In genomic region chr2:174120346-174120745, GRCh38 we compare ENCODE assay signal across 10 cellular contexts.
A peak's percentile ranks its signal among the peaks of the same experiment; 100 is the strongest.
DNase-seq lines count a peak whose midpoint lies in the region; ATAC-seq and TF ChIP-seq lines count a peak whose summit lies in the region.
"Had no signal": no experiment of that assay in that cellular context is flagged by ENCODE, and none has a peak within 500 bp of the region (broad histone marks: within the 10 kb centered on the region; RNA-seq: fewer than 3 reads in every experiment).

No MANE protein-coding gene starts in this region.

- no peaks in the 10 kb centered on the region for H3K9me3 Mint-ChIP-seq in activated T-helper 2 cell treated with anti-CD3 and anti-CD28 coated beads, Interferon-gamma antibody, Interleukin-2, Interleukin-4, amounts not matched to agents 10 μg/mL and 5 μg/mL and 100 μg/mL, durations not matched to agents 14 hours and 24 hours and 36 hours

- H3K4me3 ChIP-seq in epithelial cell of esophagus (ENCODE audit: low read length), result no peak overlapping the region
- H3K4me3 ChIP-seq in transverse colon, result no peak overlapping the region
- H3K4me3 ChIP-seq: right atrium auricular region had no signal

- H3K4me1 Mint-ChIP-seq in activated T-helper 2 cell treated with anti-CD3 and anti-CD28 coated beads, Interferon-gamma antibody, Interleukin-2, Interleukin-4, amounts not matched to agents 10 μg/mL and 5 μg/mL and 100 μg/mL, durations not matched to agents 14 hours and 24 hours and 36 hours (ENCODE audit: low read depth), result peaks cover 13% of the 10 kb centered on the region

- no peak for TF ChIP-seq EP300 in transverse colon (IDR thresholded peaks at IDR 0.05; ENCODE audit: low read depth)

- TF ChIP-seq CTCF in epithelial cell of esophagus (IDR thresholded peaks at IDR 0.05; ENCODE audit: insufficient read depth, low read depth, low read length, missing control alignments) (no peak), transverse colon (IDR thresholded peaks at IDR 0.05) (no peak)

- H3K4me3 Mint-ChIP-seq in activated T-helper 2 cell treated with anti-CD3 and anti-CD28 coated beads, Interferon-gamma antibody, Interleukin-2, Interleukin-4, amounts not matched to agents 10 μg/mL and 5 μg/mL and 100 μg/mL, durations not matched to agents 14 hours and 24 hours and 36 hours (ENCODE audit: low read depth), result no peak overlapping the region
- H3K4me3 Mint-ChIP-seq: B cell had no signal

- H3K27ac ChIP-seq in transverse colon, result no peak overlapping the region
- H3K27ac ChIP-seq: right atrium auricular region had no signal

- in situ Hi-C loops in transverse colon (cut with MboI; ENCODE audit: low pct_ligation_motif_present in 1 of 4, low pct_unique_long_range_greater_than_20kb in 1 of 4, low sequenced_read_pairs in 3 of 4), result no loop called here

- no peaks in the 10 kb centered on the region for H3K27me3 Mint-ChIP-seq in activated T-helper 2 cell treated with anti-CD3 and anti-CD28 coated beads, Interferon-gamma antibody, Interleukin-2, Interleukin-4, amounts not matched to agents 10 μg/mL and 5 μg/mL and 100 μg/mL, durations not matched to agents 14 hours and 24 hours and 36 hours (ENCODE audit: low read depth)
- H3K27me3 Mint-ChIP-seq: B cell had no signal

- no peaks in the 10 kb centered on the region for H3K36me3 ChIP-seq in transverse colon
- H3K36me3 ChIP-seq: right atrium auricular region had no signal

- DNase-seq in activated CD4-positive, alpha-beta T cell treated with anti-CD3 and anti-CD28 coated beads for 48 hours, result peak; percentile 68
- no peak for DNase-seq in activated CD4-positive, alpha-beta T cell treated with anti-CD3 and anti-CD28 coated beads, Interleukin-2, amount 50 U/mL, for 4 hours
- DNase-seq in NCI-H69 (lab: John Stamatoyannopoulos, UW) (peak; percentile 77), epithelial cell of esophagus (ENCODE audit: low read depth) (peak; percentile 76), transverse colon (no peak)
- peak; percentile 16 to 28 for DNase-seq in stimulated activated CD4-positive, alpha-beta T cell treated with anti-CD3 and anti-CD28 coated beads, Interleukin-4, amount 100 ng/mL, for 48 hours (ENCODE audit: low read depth in 2 of 2)
- no peak for DNase-seq in activated T-helper 2 cell treated with anti-CD3 and anti-CD28 coated beads, Interferon-gamma antibody, Interleukin-2, Interleukin-4, amounts not matched to agents 10 μg/mL and 5 μg/mL and 100 μg/mL, durations not matched to agents 14 hours and 24 hours and 36 hours (ENCODE audit: low spot score)

- no peak overlapping the region for H3K27ac Mint-ChIP-seq in activated T-helper 2 cell treated with anti-CD3 and anti-CD28 coated beads, Interferon-gamma antibody, Interleukin-2, Interleukin-4, amounts not matched to agents 10 μg/mL and 5 μg/mL and 100 μg/mL, durations not matched to agents 14 hours and 24 hours and 36 hours
- H3K27ac Mint-ChIP-seq: B cell had no signal

- no peaks in the 10 kb centered on the region for H3K4me1 ChIP-seq in transverse colon
- H3K4me1 ChIP-seq: right atrium auricular region had no signal

- ATAC-seq in GM21717 (IDR thresholded peaks at IDR 0.05; ENCODE audit: unreplicated experiment), result no peak

- intact Hi-C loops in transverse colon (cut with DNase I; ENCODE audit: low total_unique reads), result no loop called here
- intact Hi-C loops in activated T-helper 2 cell treated with anti-CD3 and anti-CD28 coated beads, Interferon-gamma antibody, Interleukin-2, Interleukin-4, amounts not matched to agents 10 μg/mL and 5 μg/mL and 100 μg/mL, durations not matched to agents 14 hours and 24 hours and 36 hours (cut with micrococcal nuclease), result no loop called here

- no peaks in the 10 kb centered on the region for H3K27me3 ChIP-seq in transverse colon
- H3K27me3 ChIP-seq: right atrium auricular region had no signal

- 73 to 75% methylated on average over 2 of the region's 2 CpGs for WGBS in transverse colon (ENCODE audit: low coverage in 1 of 2), 2 donors

- no peak for TF ChIP-seq POLR2A in transverse colon (IDR thresholded peaks at IDR 0.05)

- H3K9me3 ChIP-seq in transverse colon, result no peaks in the 10 kb centered on the region
- H3K9me3 ChIP-seq: right atrium auricular region had no signal

- peaks cover 16% of the 10 kb centered on the region for H3K36me3 Mint-ChIP-seq in activated T-helper 2 cell treated with anti-CD3 and anti-CD28 coated beads, Interferon-gamma antibody, Interleukin-2, Interleukin-4, amounts not matched to agents 10 μg/mL and 5 μg/mL and 100 μg/mL, durations not matched to agents 14 hours and 24 hours and 36 hours (ENCODE audit: low read depth)

Comparison
In these comparisons a context has a peak if more than half of its experiments do, and no peak if none do; other contexts are left out.
1. DNase-seq: peak in activated CD4-positive, alpha-beta T cell treated with anti-CD3 and anti-CD28 coated beads for 48 hours (single experiment), NCI-H69 (single experiment), epithelial cell of esophagus (single experiment) and stimulated activated CD4-positive, alpha-beta T cell treated with anti-CD3 and anti-CD28 coated beads, Interleukin-4, amount 100 ng/mL, for 48 hours (2 of 2); none in activated CD4-positive, alpha-beta T cell treated with anti-CD3 and anti-CD28 coated beads, Interleukin-2, amount 50 U/mL, for 4 hours (0 of 2), transverse colon (single experiment) and activated T-helper 2 cell treated with anti-CD3 and anti-CD28 coated beads, Interferon-gamma antibody, Interleukin-2, Interleukin-4, amounts not matched to agents 10 μg/mL and 5 μg/mL and 100 μg/mL, durations not matched to agents 14 hours and 24 hours and 36 hours (single experiment).